Comparison of ENCODE assay signal across 23 cellular contexts in genomic region chr3:141446737-141447136, GRCh38. TPM values are rescaled to one million over a fixed set of nuclear protein-coding genes. Genes with fewer than 3 reads are reported as not detected.
A peak's percentile ranks its signal among the peaks of the same experiment; 100 is the strongest.
DNase-seq lines count a peak whose midpoint lies in the region; ATAC-seq and TF ChIP-seq lines count a peak whose summit lies in the region.
"Had no signal": no experiment of that assay in that cellular context is flagged by ENCODE, and none has a peak within 500 bp of the region (broad histone marks: within the 10 kb centered on the region; RNA-seq: fewer than 3 reads in every experiment).

No MANE protein-coding gene starts in this region.

- H4K5ac ChIP-seq in IMR-90 (ENCODE audit: low read depth, low read length) = peak overlapping the region; percentile 71; the same call in 1 of the 2 replicates

- H3K36me3 Mint-ChIP-seq in MCF 10A (ENCODE audit: insufficient read depth, unreplicated experiment) = peaks cover 84% of the 10 kb centered on the region

- no peak overlapping the region for H2AFZ ChIP-seq in IMR-90 (replicated peaks; ENCODE audit: low read length, poor library complexity)
- no peak overlapping the region for H2AFZ ChIP-seq in smooth muscle cell (ENCODE audit: low read depth)
- H2AFZ ChIP-seq: GM23338 had no signal

- H3K9me3 Mint-ChIP-seq in MCF 10A (ENCODE audit: unreplicated experiment) = no peaks in the 10 kb centered on the region
- H3K9me3 Mint-ChIP-seq: CD4-positive, alpha-beta T cell; CD8-positive, alpha-beta memory T cell; GM23338 had no signal

- TF ChIP-seq POLR2A in breast epithelium (IDR thresholded peaks at IDR 0.05) = no peak
- no peak for TF ChIP-seq POLR2A in IMR-90 (IDR thresholded peaks at IDR 0.05; ENCODE audit: low read depth, low read length)

- DNase-seq in NCI-H82 (lab: John Stamatoyannopoulos, UW) (peak; percentile 35), NCI-H82 treated with DMSO at 0.1 percent for 48 hours (lab: John Stamatoyannopoulos, UW; ENCODE audit: unreplicated experiment) (no peak), MCF 10A (ENCODE audit: unreplicated experiment) (no peak), breast epithelium (ENCODE audit: low spot score in 2 of 2) (no peak), IMR-90 (no peak), smooth muscle cell (lab: John Stamatoyannopoulos, UW; ENCODE audit: unreplicated experiment) (no peak)
- DNase-seq: 8988T; ACHN; AML-193; CD4-positive, alpha-beta T cell; CD8-positive, alpha-beta memory T cell; DMS 273 treated with DMSO at 0.1 percent for 48 hours; DMS79; EL; GDM1; HCEC 1CT had no signal

- peak overlapping the region; percentile 69; the same call in 1 of the 2 replicates for H3K18ac ChIP-seq in IMR-90 (ENCODE audit: low read depth, low read length)

- H3K4me2 ChIP-seq in IMR-90 (ENCODE audit: low read depth, low read length) = no peak overlapping the region
- no peak overlapping the region for H3K4me2 ChIP-seq in smooth muscle cell
- H3K4me2 ChIP-seq: A549; BLaER1 treated with 17β-estradiol and CSF1 and Interleukin-3, amounts not matched to agents 10 nM and 100 nM; GM23338 had no signal

- H3K27ac ChIP-seq in breast epithelium = no peak overlapping the region
- H3K27ac ChIP-seq in IMR-90 (ENCODE audit: insufficient read depth, low read length) = peak overlapping the region; percentile 63; the same call in 1 of the 2 replicates
- peak overlapping the region; percentile 76 for H3K27ac ChIP-seq in smooth muscle cell (ENCODE audit: low read depth)
- H3K27ac ChIP-seq: BLaER1 treated with 17β-estradiol and CSF1 and Interleukin-3, amounts not matched to agents 10 nM and 100 nM had no signal

- H3K79me2 ChIP-seq in smooth muscle cell (ENCODE audit: low read depth) = no peaks in the 10 kb centered on the region

- peaks cover 58 to 74% of the 10 kb centered on the region in 2 experiments for H3K79me1 ChIP-seq in IMR-90 (ENCODE audit: low read depth in 1 of 2, low read length in 2 of 2)

- H3K14ac ChIP-seq in IMR-90 (replicated peaks; ENCODE audit: low read depth, low read length) = peak overlapping the region; percentile 50

- peak overlapping the region; percentile 27 for H2BK20ac ChIP-seq in IMR-90 (ENCODE audit: low read depth, low read length)

- TF ChIP-seq RAD21 in IMR-90 (IDR thresholded peaks at IDR 0.05; ENCODE audit: low read length) = no peak

- H3K27ac Mint-ChIP-seq in MCF 10A (ENCODE audit: low read depth, unreplicated experiment) = peak overlapping the region; percentile 27
- H3K27ac Mint-ChIP-seq: GM23338 had no signal

- H3K4me1 ChIP-seq in breast epithelium = no peaks in the 10 kb centered on the region
- H3K4me1 ChIP-seq in IMR-90 (ENCODE audit: control insufficient read depth, insufficient read depth, low read length) = peaks cover 33% of the 10 kb centered on the region
- peaks cover 3% of the 10 kb centered on the region for H3K4me1 ChIP-seq in smooth muscle cell (ENCODE audit: low read depth)

- H3K9ac ChIP-seq in IMR-90 (ENCODE audit: low read depth, low read length) = no peak overlapping the region
- H3K9ac ChIP-seq in smooth muscle cell (ENCODE audit: low read depth) = no peak overlapping the region
- H3K9ac ChIP-seq: BLaER1 treated with 17β-estradiol and CSF1 and Interleukin-3, amounts not matched to agents 10 nM and 100 nM had no signal

- H3K56ac ChIP-seq in IMR-90 (ENCODE audit: extremely low read depth, insufficient read depth, low read length) = no peak overlapping the region

- H3K27me3 Mint-ChIP-seq in MCF 10A (ENCODE audit: insufficient read depth, unreplicated experiment) = no peaks in the 10 kb centered on the region
- H3K27me3 Mint-ChIP-seq: CD4-positive, alpha-beta T cell; CD8-positive, alpha-beta memory T cell had no signal

- H3K23ac ChIP-seq in IMR-90 (ENCODE audit: low read depth, low read length) = peak overlapping the region; percentile 91

- H3K9me1 ChIP-seq in IMR-90 (ENCODE audit: insufficient read depth, low read length) = peaks cover 24% of the 10 kb centered on the region

- TF ChIP-seq CTCF in MCF 10A (IDR thresholded peaks at IDR 0.05; ENCODE audit: unreplicated experiment) (no peak), breast epithelium (IDR thresholded peaks at IDR 0.05) (no peak), IMR-90 (conservative IDR thresholded peaks at IDR 0.05; ENCODE audit: low read depth, low read length) (no peak), smooth muscle cell (IDR thresholded peaks at IDR 0.05; ENCODE audit: borderline replicate concordance, insufficient read depth, poor library complexity, severe bottlenecking) (no peak)

- H3K4ac ChIP-seq in IMR-90 (ENCODE audit: low read depth, low read length) = peak overlapping the region; percentile 75

- H4K8ac ChIP-seq in IMR-90 (ENCODE audit: low read depth in 2 of 2, low read length in 2 of 2) = peak overlapping the region in 1 of 2 experiments; percentile 79; a peak in 3 of 4 replicates

- H2AK9ac ChIP-seq in IMR-90 (replicated peaks; ENCODE audit: low read depth, low read length, poor library complexity) = no peak overlapping the region

- peak overlapping the region; percentile 88 for H2BK5ac ChIP-seq in IMR-90 (ENCODE audit: low read depth, low read length, poor library complexity, severe bottlenecking)

- no peak for ATAC-seq in IMR-90 (ENCODE audit: low read depth)
- no peak for ATAC-seq in HG02938 (IDR thresholded peaks at IDR 0.05; ENCODE audit: unreplicated experiment)
- ATAC-seq: A549, GM12878, GM23338 had no signal

- in situ Hi-C loops in IMR-90 (cut with MboI; ENCODE audit: low sequenced_read_pairs) = no loop called here

- BruUV-seq in MCF 10A (replicated peaks; lab: Mats Ljungman, UMichigan) (no TSS peak), IMR-90 (replicated peaks; lab: Mats Ljungman, UMichigan) (no TSS peak)

- peak overlapping the region; percentile 50; the same call in 2 of the 3 replicates for H2BK15ac ChIP-seq in IMR-90 (ENCODE audit: low read depth, low read length)

- H3K36me3 ChIP-seq in breast epithelium (peaks cover 13% of the 10 kb centered on the region), IMR-90 (ENCODE audit: control insufficient read depth, insufficient read depth, low read length) (peaks cover 38% of the 10 kb centered on the region), smooth muscle cell (ENCODE audit: low read depth) (no peaks in the 10 kb centered on the region)

- H2BK120ac ChIP-seq in IMR-90 (ENCODE audit: low read depth, low read length) = peak overlapping the region; percentile 87

- intact Hi-C loops in MCF 10A (cut with micrococcal nuclease) = no loop called here
- intact Hi-C loops in breast epithelium (cut with DNase I; ENCODE audit: low total_unique reads) = no loop called here
- intact Hi-C loops in IMR-90 (cut with micrococcal nuclease) = no loop called here

- no peak overlapping the region for H3K4me3 Mint-ChIP-seq in MCF 10A (ENCODE audit: unreplicated experiment)
- H3K4me3 Mint-ChIP-seq: CD14-positive monocyte; CD4-positive, alpha-beta T cell; CD8-positive, alpha-beta memory T cell; GM23338 had no signal

- CTCF ChIA-PET in MCF 10A (lab: Yijun Ruan, JAX) = interaction anchor here (0.6 to 1.6 kb wide), 5 partner anchors 8 to 143 kb away, joined by 3 to 9 read pairs (median 4); no protein-coding TSS in a partner anchor
- CTCF ChIA-PET in IMR-90 (lab: Yijun Ruan, JAX) = interaction anchor here (0.5 to 1.4 kb wide), 3 partner anchors 86 to 206 kb away, joined by 3 to 4 read pairs (median 4); no protein-coding TSS in a partner anchor

- H3K9me3 ChIP-seq in breast epithelium = no peaks in the 10 kb centered on the region
- H3K9me3 ChIP-seq in IMR-90 (ENCODE audit: control insufficient read depth, insufficient read depth, low read length) = no peaks in the 10 kb centered on the region
- no peaks in the 10 kb centered on the region for H3K9me3 ChIP-seq in smooth muscle cell (replicated peaks; ENCODE audit: low read depth)
- H3K9me3 ChIP-seq: A549; BE2C; BLaER1 treated with 17β-estradiol and CSF1 and Interleukin-3, amounts not matched to agents 10 nM and 100 nM had no signal

- POLR2A ChIA-PET in MCF 10A (lab: Yijun Ruan, JAX) = interaction anchor here (0.7 kb wide), 1 partner anchor 135 kb away, joined by 3 read pairs; no protein-coding TSS in a partner anchor
- POLR2A ChIA-PET in IMR-90 (lab: Charles Lee; ENCODE audit: unreplicated experiment) = no interaction called here

- no peaks in the 10 kb centered on the region for H3F3A ChIP-seq in smooth muscle cell (ENCODE audit: low read depth)

- no peak overlapping the region for H3K4me3 ChIP-seq in breast epithelium
- no peak overlapping the region for H3K4me3 ChIP-seq in IMR-90 (ENCODE audit: insufficient read depth, low read depth, low read length)
- H3K4me3 ChIP-seq in smooth muscle cell = no peak overlapping the region
- H3K4me3 ChIP-seq: A549; BLaER1 treated with 17β-estradiol and CSF1 and Interleukin-3, amounts not matched to agents 10 nM and 100 nM; GM12878; GM23338 had no signal

- no peaks in the 10 kb centered on the region; the same call in 1 of the 2 replicates for H4K20me1 ChIP-seq in IMR-90 (ENCODE audit: insufficient read depth, low read length)
- H4K20me1 ChIP-seq in smooth muscle cell (ENCODE audit: low read depth) = no peaks in the 10 kb centered on the region
- H4K20me1 ChIP-seq: BLaER1 treated with 17β-estradiol and CSF1 and Interleukin-3, amounts not matched to agents 10 nM and 100 nM had no signal

- peaks cover 23% of the 10 kb centered on the region for H3K4me1 Mint-ChIP-seq in MCF 10A (ENCODE audit: insufficient read depth, unreplicated experiment)

- H4K91ac ChIP-seq in IMR-90 (ENCODE audit: insufficient read depth, low read depth, low read length) = peak overlapping the region; percentile 68

- H3K27me3 ChIP-seq in breast epithelium (no peaks in the 10 kb centered on the region), IMR-90 (ENCODE audit: control insufficient read depth, insufficient read depth, low read length) (no peaks in the 10 kb centered on the region), smooth muscle cell (ENCODE audit: low read depth) (no peaks in the 10 kb centered on the region)
- H3K27me3 ChIP-seq: BE2C; BLaER1 treated with 17β-estradiol and CSF1 and Interleukin-3, amounts not matched to agents 10 nM and 100 nM had no signal

- peak overlapping the region; percentile 67; the same call in 1 of the 2 replicates for H2AK5ac ChIP-seq in IMR-90 (ENCODE audit: low read depth, low read length)

- dilution Hi-C loops in IMR-90 (cut with HindIII; ENCODE audit: low sequenced_read_pairs, unreplicated experiment) = no loop called here

TF ChIP-seq in IMR-90, 13 proteins besides CTCF, POLR2A, EP300 and RAD21 (continues in another document):
- TF ChIP-seq FOS (IDR thresholded peaks at IDR 0.05; ENCODE audit: low read depth, low read length) (no peak), RCOR1 (IDR thresholded peaks at IDR 0.05; ENCODE audit: insufficient replicate concordance, low read length) (no peak)

RNA-seq across cellular contexts. Expression of gene RASA2, which starts 40.1 kb away (rescaled TPM):
- total RNA-seq in MCF 10A (2022) = 15.8 and 19.5 TPM in 2 replicates
- 10 to 100 TPM; 15.2 to 43.2 (median 22.0) TPM for total RNA-seq in breast epithelium
- total RNA-seq in IMR-90 (2012; rRNA removed) = 14.0 and 22.5 TPM in 2 replicates
- 4.4 and 6.1 TPM in 2 replicates for polyA plus RNA-seq in IMR-90 (2012; rRNA removed)
- 0.53 and 0.65 TPM in 2 replicates for polyA plus RNA-seq in IMR-90 (2012; cell fraction: cytosol; rRNA removed)
- 2.9 and 24.7 TPM in 2 replicates for polyA plus RNA-seq in IMR-90 (2012; cell fraction: nucleus; rRNA removed; ENCODE audit: low replicate concordance)
- 19.9 and 20.0 TPM in 2 replicates for total RNA-seq in smooth muscle cell
- 4.9 and 5.5 TPM in 2 replicates for polyA plus RNA-seq in smooth muscle cell

Comparison
In these comparisons a context has a peak if more than half of its experiments do, and no peak if none do; other contexts are left out.
1. H3K27ac ChIP-seq: peak in IMR-90 (single experiment) and smooth muscle cell (single experiment); none in breast epithelium (0 of 2).